In genomic region chr1:151134396-151134795, GRCh38 we compare ENCODE assay signal across 17 cellular contexts. TPM values are rescaled to one million over a fixed set of nuclear protein-coding genes. Genes with fewer than 3 reads are reported as not detected.
DNase-seq lines count a peak whose midpoint lies in the region; ATAC-seq and TF ChIP-seq lines count a peak whose summit lies in the region.
"Had no signal": no experiment of that assay in that cellular context is flagged by ENCODE, and none has a peak within 500 bp of the region (broad histone marks: within the 10 kb centered on the region; RNA-seq: fewer than 3 reads in every experiment).

No MANE protein-coding gene starts in this region.

- no peak overlapping the region for H3K4me3 Mint-ChIP-seq in chondrocyte (ENCODE audit: unreplicated experiment)

- intact Hi-C loops in gastrocnemius medialis (cut with DNase I; ENCODE audit: low total_unique reads), result no loop called here

- TF ChIP-seq POLR2A in gastrocnemius medialis (IDR thresholded peaks at IDR 0.05), result no peak

- peak; percentile 16 for DNase-seq in activated CD4-positive, CD25-positive, alpha-beta regulatory T cell treated with anti-CD3 and anti-CD28 coated beads, Interleukin-2, amount 50 U/mL, for 72 hours
- DNase-seq in HuH-7.5 (ENCODE audit: low spot score) (peak; percentile 6), chondrocyte (ENCODE audit: low spot score) (peak; percentile 11), gastrocnemius medialis (peak in 1 of 2 donors; percentile 19), NCI-H1417 treated with DMSO at 0.1 percent for 48 hours (lab: John Stamatoyannopoulos, UW) (no peak), NCI-H1930 (lab: John Stamatoyannopoulos, UW) (no peak), NCI-H526 (lab: John Stamatoyannopoulos, UW) (no peak)
- DNase-seq: DMS79, H9, NCI-H1048, NCI-H1694 treated with DMSO at 0.1 percent for 48 hours, PC-3 had no signal

- ATAC-seq in activated CD4-positive, CD25-positive, alpha-beta regulatory T cell treated with anti-CD3 and anti-CD28 coated beads, Interleukin-2, amount 50 U/mL, for 24 hours, result no peak
- ATAC-seq in gastrocnemius medialis, result peak in 1 of 2 donors; percentile 25
- ATAC-seq: PC-3 had no signal

- H3K4me1 Mint-ChIP-seq in chondrocyte (ENCODE audit: low read depth), result peaks cover 10% of the 10 kb centered on the region

- no peak for TF ChIP-seq CTCF in chondrocyte (IDR thresholded peaks at IDR 0.05)
- TF ChIP-seq CTCF in gastrocnemius medialis (IDR thresholded peaks at IDR 0.05 in 4 of 5, conservative IDR thresholded peaks at IDR 0.05 in 1 of 5), result no peak

- H3K9me3 Mint-ChIP-seq in chondrocyte (ENCODE audit: low read depth), result no peaks in the 10 kb centered on the region
- H3K9me3 Mint-ChIP-seq: H9 had no signal

- H3K27me3 ChIP-seq in gastrocnemius medialis, result no peaks in the 10 kb centered on the region

- H3K27ac ChIP-seq in gastrocnemius medialis, result peak overlapping the region; percentile 33 to 98 (median 60)
- H3K27ac ChIP-seq: A549; BLaER1 treated with 17β-estradiol and CSF1 and Interleukin-3, amounts not matched to agents 10 nM and 100 nM; HL-60 had no signal

- H3K4me1 ChIP-seq in gastrocnemius medialis, result peaks cover 6 to 8% of the 10 kb centered on the region in 2 donors
- H3K4me1 ChIP-seq: A549 had no signal

- in situ Hi-C loops in gastrocnemius medialis (cut with MboI; ENCODE audit: low sequenced_read_pairs in 4 of 4), result no loop called here

- peaks cover 0 to 73% of the 10 kb centered on the region in 2 donors for H3K36me3 ChIP-seq in gastrocnemius medialis

- H3K27me3 Mint-ChIP-seq in chondrocyte (ENCODE audit: low read depth), result peaks cover 13% of the 10 kb centered on the region

- H3K27ac Mint-ChIP-seq in chondrocyte (ENCODE audit: unreplicated experiment), result no peak overlapping the region
- H3K27ac Mint-ChIP-seq: H9 had no signal

- H3K4me3 ChIP-seq in gastrocnemius medialis, result no peak overlapping the region
- H3K4me3 ChIP-seq: A549; BLaER1 treated with 17β-estradiol and CSF1 and Interleukin-3, amounts not matched to agents 10 nM and 100 nM; K562 had no signal

- no peaks in the 10 kb centered on the region for H3K9me3 ChIP-seq in gastrocnemius medialis
- H3K9me3 ChIP-seq: A549; BLaER1 treated with 17β-estradiol and CSF1 and Interleukin-3, amounts not matched to agents 10 nM and 100 nM had no signal

- H3K36me3 Mint-ChIP-seq in chondrocyte (ENCODE audit: low read depth), result peaks cover 8% of the 10 kb centered on the region

RNA-seq across cellular contexts. Expression of gene SEMA6C, which starts 12.0 kb away (rescaled TPM):
- total RNA-seq in chondrocyte (7.0 to 9.2 TPM (median 8.9 TPM) in 3 replicates), gastrocnemius medialis (100 to 1,000 TPM in 2 of 4 donors, 10 to 100 TPM in 2; 51.5 to 121 (median 108) TPM)

RNA-seq across cellular contexts. Expression of gene TNFAIP8L2, which starts 22.1 kb away (rescaled TPM):
- total RNA-seq in chondrocyte, result not detected in 3 replicates
- total RNA-seq in gastrocnemius medialis, result 1 to 10 TPM in 3 of 4 donors, not detected in 1; 1.1 to 3.1 (median 1.4) TPM
- total RNA-seq: H9, PC-3 had no signal

RNA-seq across cellular contexts. Expression of gene LYSMD1, which starts 31.3 kb away (rescaled TPM):
- total RNA-seq in chondrocyte (9.3 to 10.0 TPM (median 9.9 TPM) in 3 replicates), gastrocnemius medialis (10 to 100 TPM; 11.4 to 14.6 (median 13.7) TPM)

RNA-seq across cellular contexts. Expression of gene SCNM1, which starts 31.5 kb away (rescaled TPM):
- 39.6 to 44.3 TPM (median 40.7 TPM) in 3 replicates for total RNA-seq in chondrocyte
- 10 to 100 TPM; 17.7 to 56.1 (median 35.6) TPM for total RNA-seq in gastrocnemius medialis

RNA-seq across cellular contexts. Expression of gene TMOD4, which starts 41.4 kb away (rescaled TPM):
- total RNA-seq in chondrocyte, result 0.60 to 1.9 TPM in 2 of 3 replicates, not detected in the other
- 100 to 1,000 TPM in 3 of 4 donors, 10 to 100 TPM in 1; 58.3 to 315 (median 188) TPM for total RNA-seq in gastrocnemius medialis

Comparison
In these comparisons a context has a peak if more than half of its experiments do, and no peak if none do; other contexts are left out.
1. DNase-seq: peak in activated CD4-positive, CD25-positive, alpha-beta regulatory T cell treated with anti-CD3 and anti-CD28 coated beads, Interleukin-2, amount 50 U/mL, for 72 hours (single experiment), HuH-7.5 (single experiment) and chondrocyte (single experiment); none in NCI-H1417 treated with DMSO at 0.1 percent for 48 hours (single experiment), NCI-H1930 (0 of 2) and NCI-H526 (0 of 2).